In the genomic region with DNA sequence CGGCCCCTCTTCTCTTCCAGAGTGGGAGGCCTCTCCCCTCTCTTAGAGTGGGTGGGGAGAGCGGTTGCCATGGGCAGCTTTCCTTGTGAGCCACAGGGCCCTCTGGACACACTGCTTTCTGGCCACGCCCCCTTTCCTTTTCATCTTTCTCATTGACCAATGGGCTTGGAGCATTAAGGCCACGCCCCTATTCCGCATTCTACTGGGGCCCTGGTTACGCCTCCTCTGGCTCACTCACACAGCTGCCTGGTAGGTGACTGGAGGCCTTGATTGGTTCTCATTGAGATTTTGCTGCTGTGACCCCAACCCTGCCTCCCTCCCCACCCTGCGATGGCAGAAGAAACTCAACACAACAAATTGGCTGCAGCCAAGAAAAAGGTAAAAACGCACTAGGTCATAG, we compare ENCODE assay signal across 4 cellular contexts. TPM values are rescaled to one million over a fixed set of nuclear protein-coding genes. Genes with fewer than 3 reads are reported as not detected.
"Had no signal": no experiment of that assay in that cellular context is flagged by ENCODE, and none has a peak within 500 bp of the region (broad histone marks: within the 10 kb centered on the region; RNA-seq: fewer than 3 reads in every experiment).

TSS of gene GOLGA8H (plus strand) at position 233 of the 400 bp plus-strand sequence. CDS start at position 331, 98 bp downstream.

RNA-seq across cellular contexts. Expression of gene GOLGA8H, which starts in this region (rescaled TPM):
- total RNA-seq: activated T-cell treated with anti-CD3 and anti-CD28 coated beads, Interleukin-2, amount 50 U/mL, for 4 hours; activated T-helper 17 cell treated with anti-CD3 and anti-CD28 coated beads, Interleukin-2, amount 50 U/mL, for 72 hours; bronchial epithelial cell; fibroblast of villous mesenchyme had no signal
